ENCODE assay signal across 1 cellular context in genomic region chr2:193348055-193348454, GRCh38.
TF ChIP-seq lines count a peak whose summit lies in the region.

No MANE protein-coding gene starts in this region.

TF ChIP-seq in HepG2, 621 proteins besides CTCF, POLR2A, EP300 and RAD21 (continued from another document):
- no peak for TF ChIP-seq TBX3 (IDR thresholded peaks at IDR 0.05; ENCODE audit: borderline replicate concordance)
- TF ChIP-seq FOXP1 (IDR thresholded peaks at IDR 0.05), result no peak
- TF ChIP-seq FOXP1 (CRISPR knock-in tag; IDR thresholded peaks at IDR 0.05), result no peak
- no peak for TF ChIP-seq ZNF547 (CRISPR knock-in tag; IDR thresholded peaks at IDR 0.05)
TF ChIP-seq in HepG2: peak in this region for 0.
